In the genomic region with DNA sequence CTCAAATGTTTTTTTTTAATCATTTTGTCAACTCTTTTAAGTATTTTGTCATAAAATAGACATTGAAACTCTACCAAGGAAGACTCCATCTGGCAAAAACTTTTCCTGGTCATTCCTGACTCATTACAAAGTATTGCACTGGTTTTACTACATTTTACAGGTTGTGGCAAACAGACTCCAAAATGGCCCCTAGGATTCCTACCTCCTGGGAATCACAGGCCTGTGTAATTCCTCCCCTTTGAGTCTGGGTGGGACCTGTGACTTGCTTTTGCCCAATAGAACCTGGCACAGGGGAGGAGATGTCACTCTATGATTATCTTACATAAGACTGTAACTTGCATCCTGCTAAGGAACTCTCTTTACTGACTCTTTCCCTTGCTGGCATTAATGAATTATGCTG, we compare ENCODE assay signal across 22 cellular contexts.
DNase-seq lines count a peak whose midpoint lies in the region; ATAC-seq, FAIRE-seq and TF ChIP-seq lines count a peak whose summit lies in the region.
"Had no signal": no experiment of that assay in that cellular context is flagged by ENCODE, and none has a peak within 500 bp of the region (broad histone marks: within the 10 kb centered on the region; RNA-seq: fewer than 3 reads in every experiment).

No MANE protein-coding gene starts in this region.

- H2AFZ ChIP-seq in GM23248, result no peak overlapping the region

- H3K36me3 Mint-ChIP-seq in T-helper 2 cell treated with Interferon-gamma antibody and Interleukin-4, amounts not matched to agents 5 μg/mL and 100 μg/mL, for 36 hours (ENCODE audit: low read depth), result no peaks in the 10 kb centered on the region
- H3K36me3 Mint-ChIP-seq: IgD-negative memory B cell had no signal

- no peaks in the 10 kb centered on the region for H3K36me3 ChIP-seq in GM23248 (ENCODE audit: low read depth)
- no peaks in the 10 kb centered on the region for H3K36me3 ChIP-seq in bronchial epithelial cell (ENCODE audit: control insufficient read depth, insufficient read depth, low read length)

- DNase-seq in GM23248, result peak; percentile 6
- DNase-seq in bronchial epithelial cell (ENCODE audit: low read depth), result peak; percentile 10
- peak; percentile 42 for DNase-seq in kidney tubule cell (ENCODE audit: low spot score)
- no peak for DNase-seq in NCI-H2227 treated with DMSO at 0.1 percent for 48 hours (lab: John Stamatoyannopoulos, UW)
- no peak for DNase-seq in T-helper 2 cell treated with Interferon-gamma antibody and Interleukin-4, amounts not matched to agents 5 μg/mL and 100 μg/mL, for 36 hours (ENCODE audit: low spot score)
- no peak for DNase-seq in SW480 (ENCODE audit: low spot score)
- DNase-seq: AML-193; CD4-positive, alpha-beta T cell; DMS79 treated with DMSO at 0.1 percent for 48 hours; GF-D8; H7; HFFc6; KG1 had no signal

- H3K9me3 Mint-ChIP-seq in T-helper 2 cell treated with Interferon-gamma antibody and Interleukin-4, amounts not matched to agents 5 μg/mL and 100 μg/mL, for 36 hours, result no peaks in the 10 kb centered on the region
- H3K9me3 Mint-ChIP-seq: CD4-positive, alpha-beta T cell; HFFc6 had no signal

- H3K9ac ChIP-seq in GM23248, result no peak overlapping the region

- no peaks in the 10 kb centered on the region for H4K20me1 ChIP-seq in GM23248 (ENCODE audit: insufficient read depth)

- no peaks in the 10 kb centered on the region for H3K4me1 ChIP-seq in GM23248 (ENCODE audit: insufficient read depth)
- H3K4me1 ChIP-seq: Caco-2 had no signal

- H3K4me2 ChIP-seq in GM23248 (ENCODE audit: unreplicated experiment), result no peak overlapping the region

- no peak overlapping the region for H3K27ac ChIP-seq in GM23248
- H3K27ac ChIP-seq: C4-2B had no signal

- no peaks in the 10 kb centered on the region for H3F3A ChIP-seq in GM23248 (ENCODE audit: insufficient read depth)

- H3K4me3 ChIP-seq in GM23248, result no peak overlapping the region
- H3K4me3 ChIP-seq in bronchial epithelial cell (ENCODE audit: low read depth, low read length), result no peak overlapping the region

- H3K27me3 Mint-ChIP-seq in T-helper 2 cell treated with Interferon-gamma antibody and Interleukin-4, amounts not matched to agents 5 μg/mL and 100 μg/mL, for 36 hours (ENCODE audit: low read depth), result no peaks in the 10 kb centered on the region
- H3K27me3 Mint-ChIP-seq: IgD-negative memory B cell had no signal

- H3K79me2 ChIP-seq in GM23248 (ENCODE audit: insufficient read depth), result no peaks in the 10 kb centered on the region

- H3K4me3 Mint-ChIP-seq in T-helper 2 cell treated with Interferon-gamma antibody and Interleukin-4, amounts not matched to agents 5 μg/mL and 100 μg/mL, for 36 hours, result no peak overlapping the region
- H3K4me3 Mint-ChIP-seq: CD4-positive, alpha-beta T cell; HFFc6; IgD-negative memory B cell had no signal

- no peak for FAIRE-seq in bronchial epithelial cell (lab: Jason Lieb, UNC)
- FAIRE-seq: A204.1, D721Med, GM19239, HepG2 had no signal

- TF ChIP-seq CTCF in bronchial epithelial cell (IDR thresholded peaks at IDR 0.05; ENCODE audit: insufficient read depth, low read length, severe bottlenecking), result no peak

- H3K27ac Mint-ChIP-seq in T-helper 2 cell treated with Interferon-gamma antibody and Interleukin-4, amounts not matched to agents 5 μg/mL and 100 μg/mL, for 36 hours, result no peak overlapping the region
- H3K27ac Mint-ChIP-seq: CD4-positive, alpha-beta T cell; HFFc6; IgD-negative memory B cell had no signal

- in situ Hi-C loops in GM23248 (cut with MboI), result no loop called here

- H3K9me3 ChIP-seq in GM23248 (ENCODE audit: low read depth), result no peaks in the 10 kb centered on the region
- H3K9me3 ChIP-seq: Caco-2 had no signal

- H3K27me3 ChIP-seq in GM23248 (replicated peaks; ENCODE audit: insufficient read depth), result peaks cover 13% of the 10 kb centered on the region; the same call in 1 of the 2 replicates
- peaks cover 2% of the 10 kb centered on the region for H3K27me3 ChIP-seq in bronchial epithelial cell (ENCODE audit: control insufficient read depth, insufficient read depth, low read length)

- ATAC-seq in HG02973 (IDR thresholded peaks at IDR 0.05; ENCODE audit: unreplicated experiment), result no peak
- ATAC-seq: HCT116, HepG2 had no signal

- H3K9me2 ChIP-seq in GM23248 (ENCODE audit: insufficient read depth), result no peaks in the 10 kb centered on the region

- no peaks in the 10 kb centered on the region for H3K4me1 Mint-ChIP-seq in T-helper 2 cell treated with Interferon-gamma antibody and Interleukin-4, amounts not matched to agents 5 μg/mL and 100 μg/mL, for 36 hours (ENCODE audit: low read depth)
- H3K4me1 Mint-ChIP-seq: IgD-negative memory B cell had no signal

Comparison
In these comparisons a context has a peak if more than half of its experiments do, and no peak if none do; other contexts are left out.
1. DNase-seq: peak in GM23248 (single experiment), bronchial epithelial cell (single experiment) and kidney tubule cell (single experiment); none in NCI-H2227 treated with DMSO at 0.1 percent for 48 hours (single experiment), T-helper 2 cell treated with Interferon-gamma antibody and Interleukin-4, amounts not matched to agents 5 μg/mL and 100 μg/mL, for 36 hours (single experiment) and SW480 (single experiment).